Comparison of ENCODE assay signal across 8 cellular contexts in genomic region chr12:54053625-54054441, GRCh38. TPM values are rescaled to one million over a fixed set of nuclear protein-coding genes. Genes with fewer than 3 reads are reported as not detected.
DNase-seq lines count a peak whose midpoint lies in the region; TF ChIP-seq lines count a peak whose summit lies in the region.

HOXC4 (plus strand) TSS chr12:54053835; CDS start chr12:54053923, 88 bp downstream.

- H3K36me3 ChIP-seq in SJSA1 = peaks cover 8% of the 10 kb centered on the region; the same call in 1 of the 2 replicates

- H3K4me1 ChIP-seq in SJSA1 (replicated peaks) = peaks cover 21% of the 10 kb centered on the region

- H3K27me3 ChIP-seq in SJSA1 (replicated peaks) = no peaks in the 10 kb centered on the region

- DNase-seq in HEK293T (ENCODE audit: extremely low spot score) (peak; percentile 64), SJSA1 (ENCODE audit: low read depth in 1 of 2, low spot score in 2 of 2) (peak in 1 of 2 experiments; percentile 15), foreskin fibroblast (peak in 1 of 2 donors; percentile 57), pons (ENCODE audit: low spot score) (peak; percentile 42), GM19238 (ENCODE audit: insufficient read length, low spot score) (no peak)
- no peak for DNase-seq in activated CD4-positive, CD25-positive, alpha-beta regulatory T cell (lab: John Stamatoyannopoulos, UW)
- DNase-seq in stimulated activated CD4-positive, alpha-beta T cell treated with anti-CD3 and anti-CD28 coated beads, Interleukin-2, amount 100 ng/mL, for 24 hours = no peak

- CTCF ChIA-PET in HEK293T (lab: Yijun Ruan, JAX) = interaction anchor here (1.1 to 2.3 kb wide), 5 partner anchors 48 to 147 kb away, joined by 3 to 8 read pairs (median 5); partner anchors contain the start of gene HOXC10

- H3K27ac ChIP-seq in SJSA1 = peak within 1 kb of the TSS; percentile 45

- TF ChIP-seq CTCF in GM12875 (IDR thresholded peaks at IDR 0.05; ENCODE audit: borderline replicate concordance, insufficient read depth, low read depth, low read length) (no peak), foreskin fibroblast (IDR thresholded peaks at IDR 0.05; ENCODE audit: low read depth, low read length) (no peak)

- H3K4me3 ChIP-seq in GM12875 (ENCODE audit: low read depth, low read length) (peak within 1 kb of the TSS; percentile 90), SJSA1 (peak within 1 kb of the TSS; percentile 42), foreskin fibroblast (ENCODE audit: low read depth in 1 of 2, low read length in 2 of 2) (peak within 1 kb of the TSS; percentile 31 to 53)

- no peaks in the 10 kb centered on the region for H3K9me3 ChIP-seq in SJSA1 (replicated peaks)

- POLR2A ChIA-PET in HEK293T (lab: Yijun Ruan, JAX) = interaction anchor here (1.0 to 5.6 kb wide), 12 partner anchors 12 to 142 kb away, joined by 3 to 117 read pairs (median 4); partner anchors contain the start of genes HOXC5 and HOXC8

TF ChIP-seq in HEK293T, 16 proteins besides CTCF, POLR2A, EP300 and RAD21:
- no peak for TF ChIP-seq CTBP1 (IDR thresholded peaks at IDR 0.05; ENCODE audit: borderline replicate concordance)
- no peak for TF ChIP-seq HDGF (IDR thresholded peaks at IDR 0.05; ENCODE audit: borderline replicate concordance)
- TF ChIP-seq ELF4 (IDR thresholded peaks at IDR 0.05) = no peak
- TF ChIP-seq NFRKB (IDR thresholded peaks at IDR 0.05) = no peak
- TF ChIP-seq SP1 (IDR thresholded peaks at IDR 0.05) = no peak
- no peak for TF ChIP-seq LEF1 (IDR thresholded peaks at IDR 0.05; ENCODE audit: borderline replicate concordance)
- TF ChIP-seq FOXM1 (IDR thresholded peaks at IDR 0.05; ENCODE audit: borderline replicate concordance) = no peak
- no peak for TF ChIP-seq BHLHE40 (IDR thresholded peaks at IDR 0.05; ENCODE audit: borderline replicate concordance)
- TF ChIP-seq, protein P1, sequence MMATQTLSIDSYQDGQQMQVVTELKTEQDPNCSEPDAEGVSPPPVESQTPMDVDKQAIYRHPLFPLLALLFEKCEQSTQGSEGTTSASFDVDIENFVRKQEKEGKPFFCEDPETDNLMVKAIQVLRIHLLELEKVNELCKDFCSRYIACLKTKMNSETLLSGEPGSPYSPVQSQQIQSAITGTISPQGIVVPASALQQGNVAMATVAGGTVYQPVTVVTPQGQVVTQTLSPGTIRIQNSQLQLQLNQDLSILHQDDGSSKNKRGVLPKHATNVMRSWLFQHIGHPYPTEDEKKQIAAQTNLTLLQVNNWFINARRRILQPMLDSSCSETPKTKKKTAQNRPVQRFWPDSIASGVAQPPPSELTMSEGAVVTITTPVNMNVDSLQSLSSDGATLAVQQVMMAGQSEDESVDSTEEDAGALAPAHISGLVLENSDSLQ (IDR thresholded peaks at IDR 0.05) = no peak
- TF ChIP-seq SUZ12 (IDR thresholded peaks at IDR 0.05) = no peak
- TF ChIP-seq FOXK2 (IDR thresholded peaks at IDR 0.05) = no peak
- no peak for TF ChIP-seq ZNF384 (IDR thresholded peaks at IDR 0.05)
- TF ChIP-seq ARNT (IDR thresholded peaks at IDR 0.05) = no peak
- no peak for TF ChIP-seq L3MBTL2 (conservative IDR thresholded peaks at IDR 0.05)
- TF ChIP-seq FOXA1 (IDR thresholded peaks at IDR 0.05) = no peak

RNA-seq across cellular contexts. Expression of gene HOXC4, which starts in this region (rescaled TPM):
- total RNA-seq in SJSA1 (2014; rRNA removed; shearing (Covaris generic)) = 1.4 and 2.2 TPM in 2 replicates

Comparison
In these comparisons a context has a peak if more than half of its experiments do, and no peak if none do; other contexts are left out.
1. DNase-seq: peak in HEK293T (single experiment) and pons (single experiment); none in activated CD4-positive, CD25-positive, alpha-beta regulatory T cell (0 of 4), GM19238 (single experiment) and stimulated activated CD4-positive, alpha-beta T cell treated with anti-CD3 and anti-CD28 coated beads, Interleukin-2, amount 100 ng/mL, for 24 hours (0 of 2).
2. Peak in every context shown above with its lines, with median percentiles within 50 percentile points of each other: H3K4me3 ChIP-seq.